Comparison of ENCODE assay signal across 15 cellular contexts in the genomic region with DNA sequence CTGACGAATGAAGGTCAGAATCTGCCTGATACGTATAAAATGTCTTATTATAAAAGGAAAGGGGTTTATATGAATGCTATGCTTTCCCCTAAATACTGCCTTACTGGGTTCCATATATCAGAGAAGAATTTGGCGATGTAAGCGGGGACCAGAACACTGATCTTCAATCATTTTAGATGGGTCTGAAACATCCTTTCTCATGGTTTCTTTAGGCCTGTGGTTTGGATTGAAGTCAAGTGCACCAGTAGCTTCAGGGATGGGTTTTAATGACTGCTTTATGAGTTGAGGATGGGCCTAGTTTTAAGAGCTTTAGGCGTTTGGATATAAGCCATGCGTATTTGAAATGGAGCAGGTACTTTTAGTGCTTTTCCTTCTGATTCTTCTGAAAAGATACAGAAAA. TPM values are rescaled to one million over a fixed set of nuclear protein-coding genes. Genes with fewer than 3 reads are reported as not detected.
DNase-seq lines count a peak whose midpoint lies in the region; ATAC-seq and TF ChIP-seq lines count a peak whose summit lies in the region.
"Had no signal": no experiment of that assay in that cellular context is flagged by ENCODE, and none has a peak within 500 bp of the region (broad histone marks: within the 10 kb centered on the region; RNA-seq: fewer than 3 reads in every experiment).

No MANE protein-coding gene starts in this region.

- peak overlapping the region; percentile 81 for H3K27ac Mint-ChIP-seq in HFFc6
- H3K27ac Mint-ChIP-seq in activated naive CD4-positive, alpha-beta T cell treated with anti-CD3 and anti-CD28 coated beads for 36 hours, result no peak overlapping the region
- no peak overlapping the region for H3K27ac Mint-ChIP-seq in T-helper 17 cell
- H3K27ac Mint-ChIP-seq: GM23338 had no signal

- peak overlapping the region; percentile 90 for H3K4me3 Mint-ChIP-seq in HFFc6
- H3K4me3 Mint-ChIP-seq in activated naive CD4-positive, alpha-beta T cell treated with anti-CD3 and anti-CD28 coated beads for 36 hours, result no peak overlapping the region
- no peak overlapping the region for H3K4me3 Mint-ChIP-seq in T-helper 17 cell
- H3K4me3 Mint-ChIP-seq: CD14-positive monocyte, GM23338 had no signal

- H3K36me3 ChIP-seq in rectal smooth muscle tissue (ENCODE audit: control insufficient read depth, insufficient read depth, low read length), result no peaks in the 10 kb centered on the region

- CTCF ChIA-PET in activated naive CD4-positive, alpha-beta T cell treated with anti-CD3 and anti-CD28 coated beads for 36 hours (lab: Charles Lee), result no interaction called here

- H3K9me3 ChIP-seq in T-helper 17 cell (ENCODE audit: control insufficient read depth, low read length, poor library complexity, severe bottlenecking), result no peaks in the 10 kb centered on the region

- DNase-seq in EH (ENCODE audit: low read depth), result peak; percentile 68
- DNase-seq in HFFc6, result no peak
- DNase-seq in dorsolateral prefrontal cortex, result no peak
- no peak for DNase-seq in activated naive CD4-positive, alpha-beta T cell treated with anti-CD3 and anti-CD28 coated beads for 36 hours
- DNase-seq in activated CD8-positive, alpha-beta memory T cell treated with anti-CD3 and anti-CD28 coated beads for 24 hours, result no peak
- no peak for DNase-seq in T-helper 17 cell
- DNase-seq: HCEC 1CT, NCI-H1417, NCI-H187 treated with DMSO at 0.1 percent for 48 hours, NCI-H345, NCI-H524 treated with DMSO at 0.1 percent for 48 hours had no signal

- peaks cover 1% of the 10 kb centered on the region for H3K27me3 Mint-ChIP-seq in HFFc6 (ENCODE audit: insufficient read depth)
- peaks cover 24% of the 10 kb centered on the region for H3K27me3 Mint-ChIP-seq in activated naive CD4-positive, alpha-beta T cell treated with anti-CD3 and anti-CD28 coated beads for 36 hours (ENCODE audit: low read depth)
- H3K27me3 Mint-ChIP-seq in T-helper 17 cell, result peaks cover 35% of the 10 kb centered on the region

- H3K9me3 Mint-ChIP-seq in HFFc6, result peaks cover 5% of the 10 kb centered on the region; the same call in 1 of the 2 replicates
- no peaks in the 10 kb centered on the region for H3K9me3 Mint-ChIP-seq in activated naive CD4-positive, alpha-beta T cell treated with anti-CD3 and anti-CD28 coated beads for 36 hours
- H3K9me3 Mint-ChIP-seq: GM23338 had no signal

- H3K9ac ChIP-seq in rectal smooth muscle tissue (ENCODE audit: low read length), result no peak overlapping the region

- H3K36me3 Mint-ChIP-seq in HFFc6 (ENCODE audit: low read depth), result peaks cover 82% of the 10 kb centered on the region
- no peaks in the 10 kb centered on the region for H3K36me3 Mint-ChIP-seq in activated naive CD4-positive, alpha-beta T cell treated with anti-CD3 and anti-CD28 coated beads for 36 hours (ENCODE audit: low read depth)
- no peaks in the 10 kb centered on the region for H3K36me3 Mint-ChIP-seq in T-helper 17 cell (ENCODE audit: low read depth)
- H3K36me3 Mint-ChIP-seq: CD14-positive monocyte had no signal

- peaks cover 14% of the 10 kb centered on the region for H3K4me1 ChIP-seq in rectal smooth muscle tissue (ENCODE audit: control insufficient read depth, insufficient read depth, low read length)

- ATAC-seq in T-helper 17 cell, result no peak
- ATAC-seq: GM23338, Right ventricle myocardium inferior had no signal

- H3K27me3 ChIP-seq in dorsolateral prefrontal cortex (peaks cover 0 to 2% (median 0%) of the 10 kb centered on the region in 45 donors), rectal smooth muscle tissue (ENCODE audit: control insufficient read depth, insufficient read depth, low read length) (no peaks in the 10 kb centered on the region)

- TF ChIP-seq CTCF in HFFc6 (IDR thresholded peaks at IDR 0.05) (no peak), dorsolateral prefrontal cortex (IDR thresholded peaks at IDR 0.05 in 54 of 56, conservative IDR thresholded peaks at IDR 0.05 in 2 of 56; ENCODE audit: low read depth in 1 of 56, partially characterized antibody in 56 of 56) (no peak)

- intact Hi-C loops in dorsolateral prefrontal cortex (cut with DNase I), result no loop called here
- intact Hi-C loops in activated naive CD4-positive, alpha-beta T cell treated with anti-CD3 and anti-CD28 coated beads for 36 hours (cut with micrococcal nuclease), result no loop called here

- H3K27ac ChIP-seq in dorsolateral prefrontal cortex, result peak overlapping the region in 37 of 59 donors; percentile 5 to 84 (median 56)
- H3K27ac ChIP-seq in rectal smooth muscle tissue (ENCODE audit: low read depth, low read length), result peak overlapping the region; percentile 40

- H3K4me3 ChIP-seq in dorsolateral prefrontal cortex (peak overlapping the region in 30 of 59 donors; percentile 2 to 81 (median 42)), rectal smooth muscle tissue (ENCODE audit: low read length) (no peak overlapping the region)
- H3K4me3 ChIP-seq: GM23338 had no signal

- peaks cover 87% of the 10 kb centered on the region for H3K4me1 Mint-ChIP-seq in HFFc6 (ENCODE audit: low read depth)
- H3K4me1 Mint-ChIP-seq in activated naive CD4-positive, alpha-beta T cell treated with anti-CD3 and anti-CD28 coated beads for 36 hours (ENCODE audit: low read depth), result no peaks in the 10 kb centered on the region
- H3K4me1 Mint-ChIP-seq in T-helper 17 cell, result no peaks in the 10 kb centered on the region
- H3K4me1 Mint-ChIP-seq: CD14-positive monocyte had no signal

RNA-seq across cellular contexts. Expression of gene FMN2, which starts 6.9 kb away (rescaled TPM):
- 100 to 1,000 TPM in 2 of 6 experiments, 10 to 100 TPM in 4; 82.6 to 115 (median 96.4) TPM for total RNA-seq in HFFc6 (2021; fragmentation: NEBNext Ultra II Directional; extraction: Animal tissue kit (Norgen Biotek cat#: 25700))
- total RNA-seq in dorsolateral prefrontal cortex, result 100 to 1,000 TPM in 119 of 120 experiments, 10 to 100 TPM in 1; 79.2 to 266 (median 177) TPM
- total RNA-seq in activated naive CD4-positive, alpha-beta T cell treated with anti-CD3 and anti-CD28 coated beads for 36 hours, result not detected
- not detected for total RNA-seq in T-helper 17 cell
- total RNA-seq: Right ventricle myocardium inferior had no signal

Comparison
In these comparisons a context has a peak if more than half of its experiments do, and no peak if none do; other contexts are left out.
1. RNA of gene FMN2, which starts 6.9 kb away (total RNA-seq): 79.2 to 266 TPM in dorsolateral prefrontal cortex and 82.6 to 115 TPM in HFFc6; not detected in activated naive CD4-positive, alpha-beta T cell treated with anti-CD3 and anti-CD28 coated beads for 36 hours and not detected in T-helper 17 cell; every median in the first group is over 10 times any median in the second.